Comparison of ENCODE assay signal across 12 cellular contexts in the genomic region with DNA sequence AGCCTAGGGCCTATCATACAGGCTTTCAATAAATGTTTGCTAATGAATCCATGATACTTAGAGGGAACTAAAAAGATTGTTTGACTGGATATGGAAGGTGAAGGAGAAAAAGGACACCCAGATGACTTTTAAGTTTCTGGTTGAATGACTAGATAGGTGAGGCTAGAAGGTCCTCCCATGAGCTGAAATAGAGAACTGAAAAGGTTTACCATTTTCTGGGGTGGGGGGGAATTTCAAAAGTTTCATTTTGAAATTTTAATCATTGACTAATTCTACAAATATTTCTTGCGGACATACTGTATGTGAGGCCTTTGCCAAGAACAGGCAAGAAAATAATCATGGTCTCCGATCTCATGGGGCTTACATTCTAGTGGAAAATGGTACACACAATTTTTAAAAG. TPM values are rescaled to one million over a fixed set of nuclear protein-coding genes. Genes with fewer than 3 reads are reported as not detected.
DNase-seq lines count a peak whose midpoint lies in the region; ATAC-seq and TF ChIP-seq lines count a peak whose summit lies in the region.
"Had no signal": no experiment of that assay in that cellular context is flagged by ENCODE, and none has a peak within 500 bp of the region (broad histone marks: within the 10 kb centered on the region; RNA-seq: fewer than 3 reads in every experiment).

No MANE protein-coding gene starts in this region.

- H3K27me3 Mint-ChIP-seq in chondrocyte (ENCODE audit: low read depth) = no peaks in the 10 kb centered on the region

- in situ Hi-C loops in GM13976 (cut with MboI; ENCODE audit: low sequenced_read_pairs, unreplicated experiment) = no loop called here
- in situ Hi-C loops in HAP-1 (cut with MboI; ENCODE audit: low sequenced_read_pairs) = no loop called here

- H3K4me1 ChIP-seq in HAP-1 = no peaks in the 10 kb centered on the region
- H3K4me1 ChIP-seq: adrenal gland had no signal

- peaks cover 59% of the 10 kb centered on the region for H3K36me3 ChIP-seq in HAP-1 (replicated peaks)

- TF ChIP-seq CTCF in GM13976 (IDR thresholded peaks at IDR 0.05; ENCODE audit: borderline replicate concordance, control extremely low read depth, extremely low read depth, insufficient read depth, missing control alignments) (no peak), chondrocyte (IDR thresholded peaks at IDR 0.05) (no peak), GM10266 (IDR thresholded peaks at IDR 0.05; ENCODE audit: control insufficient read depth, insufficient read depth, low read depth, missing control alignments) (no peak), foreskin fibroblast (IDR thresholded peaks at IDR 0.05; ENCODE audit: low read depth, low read length) (no peak)

- H3K4me3 Mint-ChIP-seq in chondrocyte (ENCODE audit: unreplicated experiment) = no peak overlapping the region

- peak; percentile 44 for DNase-seq in GM13976 (ENCODE audit: low spot score)
- no peak for DNase-seq in chondrocyte (ENCODE audit: low spot score)
- DNase-seq in HAP-1 (ENCODE audit: low spot score in 2 of 2) = no peak
- no peak for DNase-seq in GM10266 (ENCODE audit: extremely low spot score)
- no peak for DNase-seq in foreskin fibroblast
- DNase-seq in T-helper 9 cell = no peak
- DNase-seq: adrenal gland, mesenchymal stem cell, NCI-H446, right cardiac atrium had no signal

- no peaks in the 10 kb centered on the region for H3K9me3 ChIP-seq in HAP-1
- H3K9me3 ChIP-seq: adrenal gland had no signal

- H3K4me3 ChIP-seq in HAP-1 (no peak overlapping the region), foreskin fibroblast (ENCODE audit: low read depth in 1 of 2, low read length in 2 of 2) (no peak overlapping the region)
- H3K4me3 ChIP-seq: adrenal gland had no signal

- peak overlapping the region; percentile 34 for H3K27ac Mint-ChIP-seq in chondrocyte (ENCODE audit: unreplicated experiment)

- peaks cover 42% of the 10 kb centered on the region for H3K36me3 Mint-ChIP-seq in chondrocyte (ENCODE audit: low read depth)

- ATAC-seq in GM19463 (IDR thresholded peaks at IDR 0.05; ENCODE audit: unreplicated experiment) = peak; percentile 82
- ATAC-seq in HG02981 (IDR thresholded peaks at IDR 0.05; ENCODE audit: unreplicated experiment) = peak; percentile 61
- ATAC-seq: right cardiac atrium had no signal

- H3K4me1 Mint-ChIP-seq in chondrocyte (ENCODE audit: low read depth) = peaks cover 26% of the 10 kb centered on the region

- peaks cover 2% of the 10 kb centered on the region for H3K9me3 Mint-ChIP-seq in chondrocyte (ENCODE audit: low read depth)

- no peaks in the 10 kb centered on the region for H3K27me3 ChIP-seq in HAP-1 (ENCODE audit: low read depth)
- H3K27me3 ChIP-seq: adrenal gland had no signal

RNA-seq across cellular contexts. Expression of a gene that starts 17.9 kb away (rescaled TPM):
- total RNA-seq in chondrocyte = 9.4 to 11.8 TPM (median 10.1 TPM) in 3 replicates

RNA-seq across cellular contexts. Expression of a gene that starts 42.7 kb away (rescaled TPM):
- total RNA-seq in chondrocyte = 19.3 to 42.8 TPM (median 42.5 TPM) in 3 replicates
